In genomic region chr4:25308266-25308665, GRCh38 we compare ENCODE assay signal across 1 cellular context.
TF ChIP-seq lines count a peak whose summit lies in the region.

No MANE protein-coding gene starts in this region.

TF ChIP-seq in K562, 482 proteins besides CTCF, POLR2A, EP300 and RAD21:
- TF ChIP-seq ZNF592 (IDR thresholded peaks at IDR 0.05) = no peak
- TF ChIP-seq L3MBTL2 (IDR thresholded peaks at IDR 0.05) = 0 out of 2 replicates have a peak, but pooled peaks have one; percentile 22
